ENCODE assay signal across 35 cellular contexts in genomic region chr13:25668345-25668744, GRCh38.
"Had no signal": no experiment of that assay in that cellular context is flagged by ENCODE, and none has a peak within 500 bp of the region (broad histone marks: within the 10 kb centered on the region; RNA-seq: fewer than 3 reads in every experiment).

No MANE protein-coding gene starts in this region.

- H3K4me3 ChIP-seq: MG63 had no signal

- DNase-seq: Karpas-422, Kasumi-1, MG63, MM.1S, MV-4-11, NCI-H1048, NCI-H1092, NCI-H1092 treated with DMSO at 0.1 percent for 48 hours, NCI-H1105, NCI-H1105 treated with DMSO at 0.1 percent for 48 hours, NCI-H1417, NCI-H1417 treated with DMSO at 0.1 percent for 48 hours, NCI-H1436, NCI-H1436 treated with DMSO at 0.1 percent for 48 hours, NCI-H146, NCI-H1694, NCI-H1694 treated with DMSO at 0.1 percent for 48 hours, NCI-H187, NCI-H187 treated with DMSO at 0.1 percent for 48 hours, NCI-H1930, NCI-H2029, NCI-H2029 treated with DMSO at 0.1 percent for 48 hours, NCI-H2081, NCI-H2081 treated with DMSO at 0.1 percent for 48 hours, NCI-H2107, NCI-H2171, NCI-H2227 treated with DMSO at 0.1 percent for 48 hours, NCI-H226, NCI-H345, NCI-H446, NCI-H446 treated with DMSO at 0.1 percent for 48 hours, NCI-H510A, NCI-H510A treated with DMSO at 0.1 percent for 48 hours, NCI-H524, NCI-H524 treated with DMSO at 0.1 percent for 48 hours had no signal

- H3K36me3 ChIP-seq: MG63 had no signal
